Comparison of ENCODE assay signal across 25 cellular contexts in the genomic region with DNA sequence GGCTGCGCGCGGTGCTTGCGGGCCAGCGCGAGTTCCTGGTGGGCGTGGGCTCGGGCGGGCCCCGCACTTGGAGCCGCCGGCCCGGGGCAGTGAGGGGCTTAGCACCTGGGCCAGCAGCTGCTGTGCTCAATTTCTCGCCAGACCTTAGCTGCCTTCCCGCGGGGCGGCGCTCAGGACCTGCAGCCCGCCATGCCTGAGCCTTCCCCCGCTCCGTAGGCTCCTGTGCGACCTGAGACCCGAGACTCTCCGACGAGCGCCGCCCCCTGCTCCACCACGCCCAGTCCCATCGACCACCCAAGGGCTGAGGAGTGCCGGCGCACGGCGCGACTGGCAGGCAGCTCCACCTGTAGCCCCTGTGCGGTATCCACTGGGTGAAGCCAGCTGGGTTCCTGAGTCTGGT.
"Had no signal": no experiment of that assay in that cellular context is flagged by ENCODE, and none has a peak within 500 bp of the region (broad histone marks: within the 10 kb centered on the region; RNA-seq: fewer than 3 reads in every experiment).

No MANE protein-coding gene starts in this region.

- H3K9me3 ChIP-seq: left lung, lower lobe of right lung, pancreas, prostate gland, thyroid gland, transverse colon, upper lobe of right lung had no signal

- DNase-seq: hippocampal formation; kidney; left colon; left lung; lower lobe of right lung; mammary epithelial cell; mesenchymal stem cell; naive thymus-derived CD8-positive, alpha-beta T cell; nucleus accumbens; posterior cingulate gyrus; retina; right cardiac atrium; stimulated activated CD4-positive, alpha-beta T cell treated with anti-CD3 and anti-CD28 coated beads, Interleukin-4, amount 100 ng/mL, for 24 hours; stimulated activated naive CD4-positive, alpha-beta T cell treated with Interleukin-2 at 50 U/mL for 16 hours; thyroid gland; transverse colon; upper lobe of right lung had no signal

- H3K9me3 Mint-ChIP-seq: naive thymus-derived CD8-positive, alpha-beta T cell; nephron; stimulated activated memory B cell treated with anti-CD40 and anti-IgM and Interleukin-4, amounts not matched to agents 10 μg/mL and 1 μg/mL and 100 μg/mL, for 72 hours; stimulated activated naive CD8-positive, alpha-beta T cell treated with anti-CD3 and anti-CD28 coated beads, Interleukin-15, amount 100 ng/mL, for 72 hours had no signal

- H3K27ac ChIP-seq: left lung, lower lobe of right lung, pancreas, prostate gland, thyroid gland, upper lobe of right lung had no signal

- H3K27ac Mint-ChIP-seq: stimulated activated memory B cell treated with anti-CD40 and anti-IgM and Interleukin-4, amounts not matched to agents 10 μg/mL and 1 μg/mL and 100 μg/mL, for 72 hours; stimulated activated naive CD8-positive, alpha-beta T cell treated with anti-CD3 and anti-CD28 coated beads, Interleukin-15, amount 100 ng/mL, for 72 hours had no signal

- H3K36me3 Mint-ChIP-seq: naive thymus-derived CD8-positive, alpha-beta T cell; stimulated activated memory B cell treated with anti-CD40 and anti-IgM and Interleukin-4, amounts not matched to agents 10 μg/mL and 1 μg/mL and 100 μg/mL, for 72 hours had no signal

- H3K36me3 ChIP-seq: left lung, lower lobe of right lung, pancreas, prostate gland, thyroid gland, transverse colon, upper lobe of right lung had no signal

- ATAC-seq: left colon; left lung; lower lobe of right lung; naive thymus-derived CD8-positive, alpha-beta T cell; pancreas; right cardiac atrium; sciatic nerve; stimulated activated memory B cell treated with anti-CD40 and anti-IgM and Interleukin-4, amounts not matched to agents 10 μg/mL and 1 μg/mL and 100 μg/mL, for 72 hours; stimulated activated naive CD8-positive, alpha-beta T cell treated with anti-CD3 and anti-CD28 coated beads, Interleukin-15, amount 100 ng/mL, for 72 hours; upper lobe of right lung had no signal

- H3K4me3 Mint-ChIP-seq: nephron; neural crest cell; stimulated activated memory B cell treated with anti-CD40 and anti-IgM and Interleukin-4, amounts not matched to agents 10 μg/mL and 1 μg/mL and 100 μg/mL, for 72 hours had no signal

- H3K27me3 ChIP-seq: left lung, pancreas, thyroid gland, transverse colon, upper lobe of right lung had no signal

- H3K4me1 ChIP-seq: prostate gland, thyroid gland had no signal

- H3K4me3 ChIP-seq: left lung, lower lobe of right lung, pancreas, prostate gland, skin epidermis, thyroid gland, transverse colon, upper lobe of right lung had no signal
